ENCODE assay signal across 10 cellular contexts in genomic region chr22:45742866-45743450, GRCh38.
DNase-seq lines count a peak whose midpoint lies in the region; TF ChIP-seq lines count a peak whose summit lies in the region.
"Had no signal": no experiment of that assay in that cellular context is flagged by ENCODE, and none has a peak within 500 bp of the region (broad histone marks: within the 10 kb centered on the region; RNA-seq: fewer than 3 reads in every experiment).

No MANE protein-coding gene starts in this region.

- peak overlapping the region; percentile 27 for H3K4me3 Mint-ChIP-seq in HFFc6
- H3K4me3 Mint-ChIP-seq: activated CD4-positive, alpha-beta T cell treated with anti-CD3 and anti-CD28 coated beads, Interleukin-2, amount 10 ng/mL, durations not matched to agents 24 days and 14 days had no signal

- no peaks in the 10 kb centered on the region for H3K9me3 Mint-ChIP-seq in HFFc6
- H3K9me3 Mint-ChIP-seq: activated CD4-positive, alpha-beta T cell treated with anti-CD3 and anti-CD28 coated beads, Interleukin-2, amount 10 ng/mL, durations not matched to agents 24 days and 14 days had no signal

- peaks cover 83% of the 10 kb centered on the region for H3K36me3 Mint-ChIP-seq in HFFc6 (ENCODE audit: low read depth)

- DNase-seq in HFFc6: no peak
- DNase-seq in NCI-H774 (lab: John Stamatoyannopoulos, UW): peak; percentile 2
- DNase-seq in fibroblast of peridontal ligament (ENCODE audit: extremely low read depth): peak; percentile 69
- DNase-seq in smooth muscle cell of the brain vasculature (ENCODE audit: low read depth, low spot score): peak; percentile 26
- no peak for DNase-seq in stimulated activated CD4-positive, alpha-beta T cell treated with anti-CD3 and anti-CD28 coated beads, Interleukin-4, amount 100 ng/mL, for 1 hour
- no peak for DNase-seq in inferior parietal cortex (ENCODE audit: extremely low spot score)
- no peak for DNase-seq in NCI-H82 (lab: John Stamatoyannopoulos, UW)
- DNase-seq in HUDEP-2 (lab: John Stamatoyannopoulos, UW; ENCODE audit: unreplicated experiment in 76 of 76): no peak
- DNase-seq: NCI-H446 had no signal

- peaks cover 2% of the 10 kb centered on the region; the same call in 1 of the 2 replicates for H3K27me3 Mint-ChIP-seq in HFFc6 (ENCODE audit: insufficient read depth)
- H3K27me3 Mint-ChIP-seq: activated CD4-positive, alpha-beta T cell treated with anti-CD3 and anti-CD28 coated beads, Interleukin-2, amount 10 ng/mL, durations not matched to agents 24 days and 14 days had no signal

- peaks cover 69% of the 10 kb centered on the region for H3K4me1 Mint-ChIP-seq in HFFc6 (ENCODE audit: low read depth)

- no peak for TF ChIP-seq CTCF in HFFc6 (IDR thresholded peaks at IDR 0.05)

- H3K27ac Mint-ChIP-seq in HFFc6: peak overlapping the region; percentile 51
- H3K27ac Mint-ChIP-seq: activated CD4-positive, alpha-beta T cell treated with anti-CD3 and anti-CD28 coated beads, Interleukin-2, amount 10 ng/mL, durations not matched to agents 24 days and 14 days had no signal

Comparison
In these comparisons a context has a peak if more than half of its experiments do, and no peak if none do; other contexts are left out.
1. DNase-seq: peak in NCI-H774 (single experiment), fibroblast of peridontal ligament (single experiment) and smooth muscle cell of the brain vasculature (single experiment); none in HFFc6 (single experiment), stimulated activated CD4-positive, alpha-beta T cell treated with anti-CD3 and anti-CD28 coated beads, Interleukin-4, amount 100 ng/mL, for 1 hour (single experiment), inferior parietal cortex (single experiment), NCI-H82 (single experiment) and HUDEP-2 (0 of 76).